8 cellular contexts compared by ENCODE assay signal in genomic region chr10:109902992-109903947, GRCh38. TPM values are rescaled to one million over a fixed set of nuclear protein-coding genes. Genes with fewer than 3 reads are reported as not detected.
DNase-seq lines count a peak whose midpoint lies in the region; ATAC-seq, FAIRE-seq and TF ChIP-seq lines count a peak whose summit lies in the region.

No MANE protein-coding gene starts in this region.

- H3K4me2 ChIP-seq in keratinocyte (ENCODE audit: control insufficient read depth, extremely low read depth, insufficient read depth, low read depth, low read length) = peak overlapping the region; percentile 69
- no peak overlapping the region for H3K4me2 ChIP-seq in neuronal stem cell (ENCODE audit: insufficient read depth, low read length, poor library complexity, severe bottlenecking)
- no peak overlapping the region for H3K4me2 ChIP-seq in OCI-LY7 (ENCODE audit: low read length)

- H3K27ac ChIP-seq in keratinocyte (ENCODE audit: control insufficient read depth, insufficient read depth, low read length) (peak overlapping the region; percentile 56), neuronal stem cell (replicated peaks; ENCODE audit: low read length) (no peak overlapping the region), OCI-LY7 (ENCODE audit: low read depth, low read length, poor library complexity, severe bottlenecking) (no peak overlapping the region)

- no peak overlapping the region for H3K18ac ChIP-seq in neuronal stem cell (ENCODE audit: low read length)

- no peak overlapping the region for H3K4ac ChIP-seq in neuronal stem cell (ENCODE audit: low read length)

- CTCF ChIA-PET in OCI-LY7 (lab: Charles Lee; ENCODE audit: unreplicated experiment) = interaction anchor here (1.1 to 1.7 kb wide), 2 partner anchors 11 kb away, joined by 4 read pairs; no protein-coding TSS in a partner anchor

- H2AFZ ChIP-seq in keratinocyte (ENCODE audit: control insufficient read depth, low read length) = no peak overlapping the region
- no peak overlapping the region for H2AFZ ChIP-seq in neuronal stem cell (ENCODE audit: low read length)
- H2AFZ ChIP-seq in OCI-LY7 (ENCODE audit: low read length) = no peak overlapping the region

- H3K23ac ChIP-seq in neuronal stem cell (ENCODE audit: low read depth, low read length, poor library complexity) = no peak overlapping the region

- no peak overlapping the region for H4K91ac ChIP-seq in neuronal stem cell (ENCODE audit: low read depth, low read length, poor library complexity)

- H2BK15ac ChIP-seq in neuronal stem cell (ENCODE audit: low read length) = no peak overlapping the region

- FAIRE-seq in GM12891 (lab: Jason Lieb, UNC) (no peak), keratinocyte (lab: Jason Lieb, UNC) (peak; percentile 20)

- H3K9me3 ChIP-seq in keratinocyte (ENCODE audit: control insufficient read depth, low read depth, low read length) = no peaks in the 10 kb centered on the region
- no peaks in the 10 kb centered on the region for H3K9me3 ChIP-seq in neuronal stem cell (replicated peaks in 1 of 2; ENCODE audit: control insufficient read depth in 2 of 2, insufficient read depth in 1 of 2, low read depth in 1 of 2, low read length in 2 of 2)
- H3K9me3 ChIP-seq in OCI-LY7 (ENCODE audit: low read length) = no peaks in the 10 kb centered on the region

- H2AK5ac ChIP-seq in neuronal stem cell (ENCODE audit: low read depth, low read length) = no peak overlapping the region

- H3K9me2 ChIP-seq in OCI-LY7 (ENCODE audit: insufficient read depth, low read length) = no peaks in the 10 kb centered on the region

- no peak for DNase-seq in GM12891 (ENCODE audit: insufficient read length, low spot score)
- DNase-seq in keratinocyte (ENCODE audit: low read depth, low spot score) = no peak
- no peak for DNase-seq in middle frontal gyrus (ENCODE audit: extremely low spot score, low spot score)
- no peak for DNase-seq in neuronal stem cell (ENCODE audit: low spot score)
- no peak for DNase-seq in OCI-LY7 (ENCODE audit: low spot score)

- WGBS in neuronal stem cell (ENCODE audit: extremely low coverage in 2 of 2, insufficient read length in 2 of 2, insufficient replicate concordance in 1 of 2), 2 donors = no CpG with 5 or more reads among the region's 7 CpGs

- no peak overlapping the region for H4K8ac ChIP-seq in neuronal stem cell (ENCODE audit: low read depth, low read length)

- H3K14ac ChIP-seq in neuronal stem cell (ENCODE audit: low read length) = no peak overlapping the region

- intact Hi-C loops in OCI-LY7 (cut with micrococcal nuclease; ENCODE audit: unreplicated experiment) = no loop called here

- dilution Hi-C loops in keratinocyte (cut with MboI; ENCODE audit: extremely low pct_ligation_motif_present, low sequenced_read_pairs) = no loop called here

- no peak overlapping the region for H2BK12ac ChIP-seq in neuronal stem cell (ENCODE audit: low read length)

- H3K4me1 ChIP-seq in keratinocyte (ENCODE audit: control insufficient read depth, extremely low read depth, insufficient read depth, low read length) = peaks cover 36% of the 10 kb centered on the region
- no peaks in the 10 kb centered on the region for H3K4me1 ChIP-seq in neuronal stem cell (ENCODE audit: control insufficient read depth in 2 of 2, insufficient read depth in 1 of 2, low read depth in 1 of 2, low read length in 2 of 2)
- H3K4me1 ChIP-seq in OCI-LY7 (ENCODE audit: insufficient read depth, low read length, poor library complexity, severe bottlenecking) = no peaks in the 10 kb centered on the region

- peaks cover 14 to 23% of the 10 kb centered on the region in 2 experiments for H3K36me3 ChIP-seq in keratinocyte (ENCODE audit: control insufficient read depth in 2 of 2, extremely low read depth in 1 of 2, insufficient read depth in 2 of 2, low read length in 2 of 2)
- H3K36me3 ChIP-seq in neuronal stem cell (replicated peaks in 1 of 2; ENCODE audit: control insufficient read depth in 2 of 2, insufficient read depth in 2 of 2, low read length in 2 of 2) = peaks cover 2 to 35% of the 10 kb centered on the region in 2 donors
- H3K36me3 ChIP-seq in OCI-LY7 (ENCODE audit: insufficient read depth, low read length) = peaks cover 98% of the 10 kb centered on the region

- H3K9me1 ChIP-seq in keratinocyte (ENCODE audit: control insufficient read depth, extremely low read depth, insufficient read depth, low read length) = no peaks in the 10 kb centered on the region

- H4K20me1 ChIP-seq in keratinocyte (ENCODE audit: control insufficient read depth, extremely low read depth, insufficient read depth, low read length) (no peaks in the 10 kb centered on the region), OCI-LY7 (ENCODE audit: insufficient read depth, low read length) (no peaks in the 10 kb centered on the region)

- H3K27me3 ChIP-seq in keratinocyte (ENCODE audit: control insufficient read depth, extremely low read depth, insufficient read depth, low read length) (no peaks in the 10 kb centered on the region), neuronal stem cell (ENCODE audit: control insufficient read depth in 3 of 3, insufficient read depth in 3 of 3, low read depth in 1 of 3, low read length in 3 of 3) (no peaks in the 10 kb centered on the region)

- no TSS peak for BruUV-seq in OCI-LY7 (replicated peaks; lab: Mats Ljungman, UMichigan)

- H3K79me1 ChIP-seq in neuronal stem cell (ENCODE audit: low read depth, low read length) = peaks cover 3% of the 10 kb centered on the region

- peaks cover 47% of the 10 kb centered on the region for H3K79me2 ChIP-seq in keratinocyte (ENCODE audit: control insufficient read depth, insufficient read depth, low read length)
- H3K79me2 ChIP-seq in OCI-LY7 (ENCODE audit: insufficient read depth, low read depth, low read length) = peaks cover 40% of the 10 kb centered on the region; the same call in 1 of the 2 replicates

- POLR2A ChIA-PET in OCI-LY7 (lab: Charles Lee) = interaction anchor here (0.5 to 2.4 kb wide), 9 partner anchors 8 to 877 kb away, joined by 3 to 24 read pairs (median 3); no protein-coding TSS in a partner anchor

- H3K4me3 ChIP-seq in keratinocyte (ENCODE audit: control insufficient read depth in 2 of 3, extremely low read depth in 1 of 3, insufficient read depth in 2 of 3, low read depth in 1 of 3, low read length in 3 of 3) (peak overlapping the region in 1 of 3 experiments; percentile 33), neuronal stem cell (ENCODE audit: low read length in 2 of 2) (no peak overlapping the region), OCI-LY7 (ENCODE audit: low read depth, low read length, poor library complexity, severe bottlenecking) (no peak overlapping the region)

- ATAC-seq in HG02588 (IDR thresholded peaks at IDR 0.05; ENCODE audit: unreplicated experiment) (peak; percentile 56), SK-N-SH treated with all-trans-retinoic acid at 6 μM for 48 hours (peak; percentile 61), GM21515 (IDR thresholded peaks at IDR 0.05; ENCODE audit: unreplicated experiment) (no peak)

- H2BK5ac ChIP-seq in neuronal stem cell (ENCODE audit: low read length) = no peak overlapping the region

- H3K9ac ChIP-seq in keratinocyte (ENCODE audit: control insufficient read depth, extremely low read depth, insufficient read depth, low read length) = peak overlapping the region; percentile 30
- no peak overlapping the region for H3K9ac ChIP-seq in neuronal stem cell (ENCODE audit: low read depth, low read length, poor library complexity)

- H2BK120ac ChIP-seq in neuronal stem cell (ENCODE audit: low read depth, low read length) = no peak overlapping the region

- TF ChIP-seq CTCF in keratinocyte (optimal IDR thresholded peaks at IDR 0.05 in 1 of 3, IDR thresholded peaks at IDR 0.05 in 1 of 3, conservative IDR thresholded peaks at IDR 0.05 in 1 of 3; ENCODE audit: extremely low read depth in 1 of 3, insufficient read depth in 2 of 3, low read length in 3 of 3) = no peak
- TF ChIP-seq CTCF in OCI-LY7 (conservative IDR thresholded peaks at IDR 0.05; ENCODE audit: low read length) = no peak

- no peak for TF ChIP-seq POLR2A in GM12891 (IDR thresholded peaks at IDR 0.05; ENCODE audit: low read depth, low read length)

TF ChIP-seq in GM12891, 5 proteins besides CTCF, POLR2A, EP300 and RAD21:
- TF ChIP-seq TAF1 (IDR thresholded peaks at IDR 0.05; ENCODE audit: low read depth, low read length) (no peak), PAX5 (IDR thresholded peaks at IDR 0.05; ENCODE audit: insufficient read depth, low read length, severe bottlenecking) (no peak), SPI1 (IDR thresholded peaks at IDR 0.05; ENCODE audit: low read depth, low read length) (0 out of 2 replicates have a peak, but pooled peaks have one; percentile 7), POU2F2 (IDR thresholded peaks at IDR 0.05; ENCODE audit: low read depth, low read length) (no peak), POLR2AphosphoS5 (IDR thresholded peaks at IDR 0.05; ENCODE audit: low read depth, low read length) (no peak)

TF ChIP-seq in SK-N-SH treated with all-trans-retinoic acid at 6 μM for 48 hours, 23 proteins besides CTCF, POLR2A, EP300 and RAD21 (continues in another document):
- no peak for TF ChIP-seq TOX (CRISPR knock-in tag; IDR thresholded peaks at IDR 0.05; ENCODE audit: borderline replicate concordance)
- no peak for TF ChIP-seq ESRRG (CRISPR knock-in tag; IDR thresholded peaks at IDR 0.05)

RNA-seq across cellular contexts. Expression of gene XPNPEP1, which starts 20.0 kb away (rescaled TPM):
- polyA plus RNA-seq in GM12891 (2012; ENCODE audit: low read depth, missing spikeins) = 40.8 TPM
- polyA plus RNA-seq in keratinocyte = 96.2 to 171 TPM (median 154 TPM) in 3 replicates
- 63.0 TPM for polyA plus RNA-seq in keratinocyte (2011; ENCODE audit: low read depth)
- polyA plus RNA-seq in keratinocyte (2011; cell fraction: cytosol; rRNA removed) = 193 and 194 TPM in 2 replicates
- 258 and 305 TPM in 2 replicates for polyA plus RNA-seq in keratinocyte (2011; cell fraction: nucleus; rRNA removed)
- 43.2 and 52.6 TPM in 2 replicates for polyA plus RNA-seq in keratinocyte (2012; ENCODE audit: low replicate concordance)
- 304 to 419 TPM (median 412 TPM) in 3 replicates for polyA minus RNA-seq in keratinocyte
- polyA minus RNA-seq in keratinocyte (2011; cell fraction: cytosol; rRNA and poly(A)+ RNA removed) = 164 TPM
- 134 and 140 TPM in 2 replicates for polyA minus RNA-seq in keratinocyte (2011; cell fraction: nucleus; rRNA and poly(A)+ RNA removed)
- polyA plus RNA-seq in neuronal stem cell (2013, experiment 1 of 2) = 42.0 TPM
- 39.6 TPM for polyA plus RNA-seq in neuronal stem cell (2013, experiment 2 of 2)
- total RNA-seq in OCI-LY7 (2014; rRNA removed; shearing (Covaris generic)) = 234 and 237 TPM in 2 replicates
- total RNA-seq in OCI-LY7 (2022) = 130 and 136 TPM in 2 replicates
